Comparison of ENCODE assay signal across 8 cellular contexts in genomic region chr4:154622598-154622997, GRCh38. TPM values are rescaled to one million over a fixed set of nuclear protein-coding genes. Genes with fewer than 3 reads are reported as not detected.
DNase-seq lines count a peak whose midpoint lies in the region; ATAC-seq and TF ChIP-seq lines count a peak whose summit lies in the region.

No MANE protein-coding gene starts in this region.

- H3K9me3 ChIP-seq in ascending aorta: no peaks in the 10 kb centered on the region

- peak in 2 of 3 experiments; percentile 25 to 39 for TF ChIP-seq CTCF in ascending aorta (IDR thresholded peaks at IDR 0.05)

- peak; percentile 18 for DNase-seq in 8988T
- DNase-seq in DMS53 (lab: John Stamatoyannopoulos, UW): peak; percentile 77
- DNase-seq in Kasumi-1 (lab: John Stamatoyannopoulos, UW): peak; percentile 62 to 70
- no peak for DNase-seq in ascending aorta (ENCODE audit: low spot score in 2 of 2)
- peak; percentile 59 for DNase-seq in kidney tubule cell (ENCODE audit: low spot score)
- DNase-seq in activated CD4-positive, alpha-beta T cell treated with anti-CD3 and anti-CD28 coated beads, Interleukin-2, amount 50 U/mL, for 48 hours: no peak

- no peaks in the 10 kb centered on the region for H3K36me3 ChIP-seq in ascending aorta

- ATAC-seq in GM21786 (IDR thresholded peaks at IDR 0.05; ENCODE audit: unreplicated experiment) (peak; percentile 47), GM21737 (IDR thresholded peaks at IDR 0.05; ENCODE audit: unreplicated experiment) (no peak)

- H3K4me3 ChIP-seq in ascending aorta: no peak overlapping the region

- H3K4me1 ChIP-seq in ascending aorta: peaks cover 0 to 5% of the 10 kb centered on the region in 2 donors

- intact Hi-C loops in ascending aorta (cut with DNase I): loop anchor here (1.0 kb wide), 1 partner anchor 70 kb away; no protein-coding TSS in a partner anchor

- H3K27me3 ChIP-seq in ascending aorta: no peaks in the 10 kb centered on the region

- no peak overlapping the region for H3K27ac ChIP-seq in ascending aorta

RNA-seq across cellular contexts. Expression of gene FGG, which starts 10.1 kb away (rescaled TPM):
- total RNA-seq in ascending aorta: 40.3 TPM

RNA-seq across cellular contexts. Expression of gene FGA, which starts 32.1 kb away (rescaled TPM):
- 47.6 TPM for total RNA-seq in ascending aorta

RNA-seq across cellular contexts. Expression of gene FGB, which starts 59.8 kb away (rescaled TPM):
- total RNA-seq in ascending aorta: 37.0 TPM

Comparison
In these comparisons a context has a peak if more than half of its experiments do, and no peak if none do; other contexts are left out.
1. DNase-seq: peak in 8988T (single experiment), DMS53 (single experiment), Kasumi-1 (2 of 2) and kidney tubule cell (single experiment); none in ascending aorta (0 of 2) and activated CD4-positive, alpha-beta T cell treated with anti-CD3 and anti-CD28 coated beads, Interleukin-2, amount 50 U/mL, for 48 hours (0 of 2).